Comparison of ENCODE assay signal across 9 cellular contexts in the genomic region with DNA sequence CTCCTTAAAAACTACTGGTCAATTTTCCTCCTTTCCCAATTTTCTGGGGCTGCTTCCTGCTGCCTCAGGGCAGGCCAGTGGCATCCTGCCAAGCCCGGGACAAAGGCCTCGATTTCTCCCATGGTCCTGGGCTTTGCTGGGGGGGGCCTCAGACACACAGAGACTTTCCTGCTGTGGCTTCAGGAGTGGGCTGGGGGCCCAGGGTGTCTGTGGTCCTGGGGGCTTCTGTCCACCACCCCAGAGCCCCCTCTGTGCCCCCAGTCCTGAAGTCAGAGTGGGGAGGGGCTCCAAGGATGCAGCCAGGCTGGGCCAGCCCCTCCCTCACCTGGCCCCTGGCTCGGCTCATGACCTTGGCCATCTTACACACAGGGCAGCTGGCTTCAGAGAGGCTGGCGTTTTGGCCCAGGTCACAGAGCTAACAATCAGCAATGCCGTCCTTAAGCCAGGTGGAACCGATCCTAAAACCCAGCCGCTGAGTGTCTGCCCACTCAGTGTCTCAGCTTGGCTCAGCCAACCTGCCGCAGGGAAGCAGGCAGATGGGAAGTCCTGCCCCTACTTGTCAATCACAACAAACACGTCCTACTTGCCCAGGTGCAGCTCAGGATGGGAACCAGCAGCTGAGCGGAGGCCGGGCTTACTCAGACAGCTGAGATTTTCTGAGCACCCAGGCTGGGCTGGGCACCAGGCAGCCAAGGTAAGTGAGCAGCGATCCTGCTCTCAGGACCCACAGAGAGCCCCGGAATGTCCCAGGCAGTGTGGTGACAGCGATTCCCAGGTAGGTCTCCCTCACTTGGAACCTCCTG. TPM values are rescaled to one million over a fixed set of nuclear protein-coding genes. Genes with fewer than 3 reads are reported as not detected.
A peak's percentile ranks its signal among the peaks of the same experiment; 100 is the strongest.
DNase-seq lines count a peak whose midpoint lies in the region; ATAC-seq and TF ChIP-seq lines count a peak whose summit lies in the region.
"Had no signal": no experiment of that assay in that cellular context is flagged by ENCODE, and none has a peak within 500 bp of the region (broad histone marks: within the 10 kb centered on the region; RNA-seq: fewer than 3 reads in every experiment).

No MANE protein-coding gene starts in this region.

- intact Hi-C loops in mammary epithelial cell (cut with micrococcal nuclease) = no loop called here

- H3K27me3 ChIP-seq in mammary epithelial cell (ENCODE audit: insufficient read depth, low read length) = no peaks in the 10 kb centered on the region
- no peaks in the 10 kb centered on the region for H3K27me3 ChIP-seq in neuronal stem cell (ENCODE audit: control insufficient read depth in 3 of 3, insufficient read depth in 3 of 3, low read depth in 1 of 3, low read length in 3 of 3)

- H4K20me1 ChIP-seq in mammary epithelial cell (ENCODE audit: insufficient read depth, low read length) = no peaks in the 10 kb centered on the region

- TF ChIP-seq CTCF in mammary epithelial cell (conservative IDR thresholded peaks at IDR 0.05 in 1 of 2, IDR thresholded peaks at IDR 0.05 in 1 of 2; ENCODE audit: extremely low read depth in 1 of 2, insufficient read depth in 1 of 2, low read depth in 1 of 2, low read length in 2 of 2) = no peak

- H2BK12ac ChIP-seq in neuronal stem cell (ENCODE audit: low read length) = peak overlapping the region; percentile 22

- no peaks in the 10 kb centered on the region for H3K79me2 ChIP-seq in mammary epithelial cell (ENCODE audit: insufficient read depth, low read length)

- H3K9ac ChIP-seq in mammary epithelial cell (ENCODE audit: insufficient read depth, low read length) (no peak overlapping the region), neuronal stem cell (ENCODE audit: low read depth, low read length, poor library complexity) (no peak overlapping the region)

- H3K27ac ChIP-seq in mammary epithelial cell (ENCODE audit: insufficient read depth, low read depth, low read length) (no peak overlapping the region), neuronal stem cell (replicated peaks; ENCODE audit: low read length) (no peak overlapping the region)

- no peak overlapping the region for H4K8ac ChIP-seq in neuronal stem cell (ENCODE audit: low read depth, low read length)

- no peak overlapping the region for H4K91ac ChIP-seq in neuronal stem cell (ENCODE audit: low read depth, low read length, poor library complexity)

- peak overlapping the region; percentile 57 for H3K18ac ChIP-seq in neuronal stem cell (ENCODE audit: low read length)

- WGBS in mammary epithelial cell (ENCODE audit: low coverage, missing lambda C conversion rate) = 6% methylated on average over 10 of the region's 14 CpGs
- no CpG with 5 or more reads among the region's 14 CpGs for WGBS in neuronal stem cell (ENCODE audit: extremely low coverage in 2 of 2, insufficient read length in 2 of 2, insufficient replicate concordance in 1 of 2), 2 donors

- no peak for ATAC-seq in HG03521 (IDR thresholded peaks at IDR 0.05; ENCODE audit: unreplicated experiment)
- no peak for ATAC-seq in GM18858 (IDR thresholded peaks at IDR 0.05; ENCODE audit: unreplicated experiment)

- H2BK5ac ChIP-seq in neuronal stem cell (ENCODE audit: low read length) = peak overlapping the region; percentile 82

- H3K9me3 ChIP-seq in mammary epithelial cell (replicated peaks; ENCODE audit: insufficient read depth, low read length) = no peaks in the 10 kb centered on the region
- H3K9me3 ChIP-seq in neuronal stem cell (replicated peaks in 1 of 2; ENCODE audit: control insufficient read depth in 2 of 2, insufficient read depth in 1 of 2, low read depth in 1 of 2, low read length in 2 of 2) = no peaks in the 10 kb centered on the region

- in situ Hi-C loops in mammary epithelial cell (cut with MboI; ENCODE audit: low sequenced_read_pairs in 2 of 2) = no loop called here

- CTCF ChIA-PET in mammary epithelial cell (lab: Charles Lee; ENCODE audit: low non-redundant PET) = interaction anchor here (0.6 kb wide), 1 partner anchor 20 kb away, joined by 3 read pairs; no protein-coding TSS in a partner anchor

- H3K14ac ChIP-seq in neuronal stem cell (ENCODE audit: low read length) = peak overlapping the region; percentile 82

- peak overlapping the region; percentile 75 for H2AK5ac ChIP-seq in neuronal stem cell (ENCODE audit: low read depth, low read length)

- peak overlapping the region; percentile 47 for H2BK120ac ChIP-seq in neuronal stem cell (ENCODE audit: low read depth, low read length)

- H3K4me3 ChIP-seq in mammary epithelial cell (replicated peaks in 1 of 3; ENCODE audit: insufficient read depth in 1 of 3, low read depth in 2 of 3, low read length in 3 of 3) = no peak overlapping the region
- H3K4me3 ChIP-seq in neuronal stem cell (ENCODE audit: low read length in 2 of 2) = no peak overlapping the region

- no peak overlapping the region for H3K4ac ChIP-seq in neuronal stem cell (ENCODE audit: low read length)

- H3K4me1 ChIP-seq in mammary epithelial cell (ENCODE audit: insufficient read depth, low read length) (peaks cover 34% of the 10 kb centered on the region), neuronal stem cell (ENCODE audit: control insufficient read depth in 2 of 2, insufficient read depth in 1 of 2, low read depth in 1 of 2, low read length in 2 of 2) (peaks cover 0 to 7% of the 10 kb centered on the region in 2 donors)

- peak overlapping the region; percentile 93 for H3K23ac ChIP-seq in neuronal stem cell (ENCODE audit: low read depth, low read length, poor library complexity)

- peak overlapping the region; percentile 77 for H3K4me2 ChIP-seq in mammary epithelial cell (ENCODE audit: insufficient read depth, low read depth, low read length)
- no peak overlapping the region for H3K4me2 ChIP-seq in neuronal stem cell (ENCODE audit: insufficient read depth, low read length, poor library complexity, severe bottlenecking)

- H2BK15ac ChIP-seq in neuronal stem cell (ENCODE audit: low read length) = no peak overlapping the region

- peak; percentile 27 for DNase-seq in DMS53 treated with DMSO at 0.1 percent for 48 hours (lab: John Stamatoyannopoulos, UW; ENCODE audit: unreplicated experiment)
- DNase-seq in NCI-H2029 treated with DMSO at 0.1 percent for 48 hours (lab: John Stamatoyannopoulos, UW) = peak; percentile 41
- peak; percentile 91 for DNase-seq in mammary epithelial cell
- no peak for DNase-seq in neuronal stem cell (ENCODE audit: low spot score)
- no peak for DNase-seq in NCI-H187 treated with DMSO at 0.1 percent for 48 hours (lab: John Stamatoyannopoulos, UW)
- DNase-seq in NCI-H510A treated with DMSO at 0.1 percent for 48 hours (lab: John Stamatoyannopoulos, UW) = no peak
- DNase-seq: stimulated activated CD4-positive, alpha-beta T cell treated with anti-CD3 and anti-CD28 coated beads, Interleukin-2, amount 100 ng/mL, for 48 hours had no signal

- H3K79me1 ChIP-seq in neuronal stem cell (ENCODE audit: low read depth, low read length) = peaks cover 17% of the 10 kb centered on the region

- BruUV-seq in mammary epithelial cell (replicated peaks; lab: Mats Ljungman, UMichigan) = no TSS peak

- no peaks in the 10 kb centered on the region for H3K36me3 ChIP-seq in mammary epithelial cell (ENCODE audit: insufficient read depth, low read length)
- peaks cover 2 to 10% of the 10 kb centered on the region in 2 donors for H3K36me3 ChIP-seq in neuronal stem cell (replicated peaks in 1 of 2; ENCODE audit: control insufficient read depth in 2 of 2, insufficient read depth in 2 of 2, low read length in 2 of 2)

- H2AFZ ChIP-seq in mammary epithelial cell (ENCODE audit: low read depth, low read length) (no peak overlapping the region), neuronal stem cell (ENCODE audit: low read length) (no peak overlapping the region)

- dilution Hi-C loops in mammary epithelial cell (cut with HindIII; ENCODE audit: low sequenced_read_pairs) = no loop called here

RNA-seq across cellular contexts. Expression of a gene that starts 34.6 kb away (rescaled TPM):
- total RNA-seq in mammary epithelial cell = 10 to 100 TPM; 24.8 to 35.7 TPM
- polyA plus RNA-seq in mammary epithelial cell = 16.2 TPM
- 11.9 TPM for polyA minus RNA-seq in mammary epithelial cell
- 9.5 TPM for polyA plus RNA-seq in neuronal stem cell (2013, experiment 1 of 2)
- 9.7 TPM for polyA plus RNA-seq in neuronal stem cell (2013, experiment 2 of 2)

Comparison
In these comparisons a context has a peak if more than half of its experiments do, and no peak if none do; other contexts are left out.
1. DNase-seq: peak in DMS53 treated with DMSO at 0.1 percent for 48 hours (single experiment), NCI-H2029 treated with DMSO at 0.1 percent for 48 hours (single experiment) and mammary epithelial cell (single experiment); none in neuronal stem cell (single experiment), NCI-H187 treated with DMSO at 0.1 percent for 48 hours (single experiment) and NCI-H510A treated with DMSO at 0.1 percent for 48 hours (single experiment).